In the genomic region with DNA sequence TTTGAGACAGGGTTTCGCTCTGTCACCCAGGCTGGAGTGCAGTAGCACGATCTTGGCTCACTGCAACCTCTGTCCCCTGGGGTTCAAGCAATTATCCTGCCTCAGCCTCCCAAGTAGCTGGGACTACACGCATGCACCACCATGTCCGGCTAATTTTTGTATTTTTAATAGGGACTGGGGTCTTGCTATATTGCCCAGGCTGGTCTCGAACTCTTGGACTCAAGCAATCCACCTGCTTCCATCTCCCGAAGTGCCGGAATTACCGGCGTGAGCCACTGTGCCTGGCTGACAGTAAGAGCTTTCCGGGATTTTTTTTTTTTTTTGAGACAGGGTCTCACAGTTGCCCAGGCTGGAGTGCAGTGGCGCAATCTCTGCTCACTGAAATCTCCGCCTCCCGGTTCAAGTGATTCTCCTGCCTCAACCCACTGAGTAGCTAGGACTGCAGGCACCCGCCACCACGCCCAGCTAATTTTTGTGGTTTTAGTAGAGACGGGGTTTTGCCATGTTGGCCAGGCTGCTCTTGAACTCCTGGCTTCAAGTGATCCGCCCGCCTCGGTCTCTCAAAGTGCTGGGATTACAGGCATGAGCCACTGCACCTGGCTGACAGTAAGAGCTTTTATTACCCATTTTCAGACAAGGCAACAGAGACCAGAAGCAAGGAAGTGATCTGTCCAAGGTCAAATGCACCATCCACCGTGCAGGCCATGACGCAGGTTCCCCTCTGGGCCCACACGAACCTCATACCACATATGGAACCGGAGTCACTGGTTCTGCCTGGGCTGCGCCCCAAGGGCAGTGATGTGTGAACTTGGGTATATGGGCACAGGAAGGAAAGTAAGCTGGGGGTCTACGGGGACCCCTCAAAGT, we compare ENCODE assay signal across 2 cellular contexts.
TF ChIP-seq lines count a peak whose summit lies in the region.

No MANE protein-coding gene starts in this region.

TF ChIP-seq in K562, 482 proteins besides CTCF, POLR2A, EP300 and RAD21:
- TF ChIP-seq KDM1A (IDR thresholded peaks at IDR 0.05) (0 out of 4 replicates have a peak, but pooled peaks of 1 of the 2 experiments have one; percentile 14), CEBPB (tag; IDR thresholded peaks at IDR 0.05) (0 out of 2 replicates have a peak, but pooled peaks have one; percentile 26), ZNF121 (CRISPR knock-in tag; conservative IDR thresholded peaks at IDR 0.05) (peak; percentile 48; the same call in 1 of the 2 replicates)
- TF ChIP-seq, protein P1, sequence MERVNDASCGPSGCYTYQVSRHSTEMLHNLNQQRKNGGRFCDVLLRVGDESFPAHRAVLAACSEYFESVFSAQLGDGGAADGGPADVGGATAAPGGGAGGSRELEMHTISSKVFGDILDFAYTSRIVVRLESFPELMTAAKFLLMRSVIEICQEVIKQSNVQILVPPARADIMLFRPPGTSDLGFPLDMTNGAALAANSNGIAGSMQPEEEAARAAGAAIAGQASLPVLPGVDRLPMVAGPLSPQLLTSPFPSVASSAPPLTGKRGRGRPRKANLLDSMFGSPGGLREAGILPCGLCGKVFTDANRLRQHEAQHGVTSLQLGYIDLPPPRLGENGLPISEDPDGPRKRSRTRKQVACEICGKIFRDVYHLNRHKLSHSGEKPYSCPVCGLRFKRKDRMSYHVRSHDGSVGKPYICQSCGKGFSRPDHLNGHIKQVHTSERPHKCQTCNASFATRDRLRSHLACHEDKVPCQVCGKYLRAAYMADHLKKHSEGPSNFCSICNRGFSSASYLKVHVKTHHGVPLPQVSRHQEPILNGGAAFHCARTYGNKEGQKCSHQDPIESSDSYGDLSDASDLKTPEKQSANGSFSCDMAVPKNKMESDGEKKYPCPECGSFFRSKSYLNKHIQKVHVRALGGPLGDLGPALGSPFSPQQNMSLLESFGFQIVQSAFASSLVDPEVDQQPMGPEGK (CRISPR knock-in tag; IDR thresholded peaks at IDR 0.05; ENCODE audit: borderline replicate concordance): no peak

TF ChIP-seq in SK-N-SH treated with all-trans-retinoic acid at 6 μM for 48 hours, 23 proteins besides CTCF, POLR2A, EP300 and RAD21:
- TF ChIP-seq ZC3H10 (CRISPR knock-in tag; IDR thresholded peaks at IDR 0.05): no peak
- TF ChIP-seq, protein P2, sequence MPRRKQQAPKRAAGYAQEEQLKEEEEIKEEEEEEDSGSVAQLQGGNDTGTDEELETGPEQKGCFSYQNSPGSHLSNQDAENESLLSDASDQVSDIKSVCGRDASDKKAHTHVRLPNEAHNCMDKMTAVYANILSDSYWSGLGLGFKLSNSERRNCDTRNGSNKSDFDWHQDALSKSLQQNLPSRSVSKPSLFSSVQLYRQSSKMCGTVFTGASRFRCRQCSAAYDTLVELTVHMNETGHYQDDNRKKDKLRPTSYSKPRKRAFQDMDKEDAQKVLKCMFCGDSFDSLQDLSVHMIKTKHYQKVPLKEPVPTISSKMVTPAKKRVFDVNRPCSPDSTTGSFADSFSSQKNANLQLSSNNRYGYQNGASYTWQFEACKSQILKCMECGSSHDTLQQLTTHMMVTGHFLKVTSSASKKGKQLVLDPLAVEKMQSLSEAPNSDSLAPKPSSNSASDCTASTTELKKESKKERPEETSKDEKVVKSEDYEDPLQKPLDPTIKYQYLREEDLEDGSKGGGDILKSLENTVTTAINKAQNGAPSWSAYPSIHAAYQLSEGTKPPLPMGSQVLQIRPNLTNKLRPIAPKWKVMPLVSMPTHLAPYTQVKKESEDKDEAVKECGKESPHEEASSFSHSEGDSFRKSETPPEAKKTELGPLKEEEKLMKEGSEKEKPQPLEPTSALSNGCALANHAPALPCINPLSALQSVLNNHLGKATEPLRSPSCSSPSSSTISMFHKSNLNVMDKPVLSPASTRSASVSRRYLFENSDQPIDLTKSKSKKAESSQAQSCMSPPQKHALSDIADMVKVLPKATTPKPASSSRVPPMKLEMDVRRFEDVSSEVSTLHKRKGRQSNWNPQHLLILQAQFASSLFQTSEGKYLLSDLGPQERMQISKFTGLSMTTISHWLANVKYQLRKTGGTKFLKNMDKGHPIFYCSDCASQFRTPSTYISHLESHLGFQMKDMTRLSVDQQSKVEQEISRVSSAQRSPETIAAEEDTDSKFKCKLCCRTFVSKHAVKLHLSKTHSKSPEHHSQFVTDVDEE (CRISPR knock-in tag; IDR thresholded peaks at IDR 0.05): no peak
- TF ChIP-seq BACH2 (CRISPR knock-in tag; IDR thresholded peaks at IDR 0.05; ENCODE audit: borderline replicate concordance): no peak
- no peak for TF ChIP-seq GLIS3 (CRISPR knock-in tag; IDR thresholded peaks at IDR 0.05)
- TF ChIP-seq, protein P1 (CRISPR knock-in tag; IDR thresholded peaks at IDR 0.05; ENCODE audit: borderline replicate concordance): no peak
- TF ChIP-seq, protein P3, sequence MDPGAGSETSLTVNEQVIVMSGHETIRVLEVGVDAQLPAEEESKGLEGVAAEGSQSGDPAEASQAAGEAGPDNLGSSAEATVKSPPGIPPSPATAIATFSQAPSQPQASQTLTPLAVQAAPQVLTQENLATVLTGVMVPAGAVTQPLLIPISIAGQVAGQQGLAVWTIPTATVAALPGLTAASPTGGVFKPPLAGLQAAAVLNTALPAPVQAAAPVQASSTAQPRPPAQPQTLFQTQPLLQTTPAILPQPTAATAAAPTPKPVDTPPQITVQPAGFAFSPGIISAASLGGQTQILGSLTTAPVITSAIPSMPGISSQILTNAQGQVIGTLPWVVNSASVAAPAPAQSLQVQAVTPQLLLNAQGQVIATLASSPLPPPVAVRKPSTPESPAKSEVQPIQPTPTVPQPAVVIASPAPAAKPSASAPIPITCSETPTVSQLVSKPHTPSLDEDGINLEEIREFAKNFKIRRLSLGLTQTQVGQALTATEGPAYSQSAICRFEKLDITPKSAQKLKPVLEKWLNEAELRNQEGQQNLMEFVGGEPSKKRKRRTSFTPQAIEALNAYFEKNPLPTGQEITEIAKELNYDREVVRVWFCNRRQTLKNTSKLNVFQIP (CRISPR knock-in tag; IDR thresholded peaks at IDR 0.05; ENCODE audit: borderline replicate concordance, low read depth): no peak
- no peak for TF ChIP-seq ZNF565 (CRISPR knock-in tag; conservative IDR thresholded peaks at IDR 0.05; ENCODE audit: low read depth)
- no peak for TF ChIP-seq ZFP30 (CRISPR knock-in tag; IDR thresholded peaks at IDR 0.05)
- TF ChIP-seq TCF4 (CRISPR knock-in tag; IDR thresholded peaks at IDR 0.05; ENCODE audit: borderline replicate concordance): no peak
